Comparison of ENCODE assay signal across 8 cellular contexts in the genomic region with DNA sequence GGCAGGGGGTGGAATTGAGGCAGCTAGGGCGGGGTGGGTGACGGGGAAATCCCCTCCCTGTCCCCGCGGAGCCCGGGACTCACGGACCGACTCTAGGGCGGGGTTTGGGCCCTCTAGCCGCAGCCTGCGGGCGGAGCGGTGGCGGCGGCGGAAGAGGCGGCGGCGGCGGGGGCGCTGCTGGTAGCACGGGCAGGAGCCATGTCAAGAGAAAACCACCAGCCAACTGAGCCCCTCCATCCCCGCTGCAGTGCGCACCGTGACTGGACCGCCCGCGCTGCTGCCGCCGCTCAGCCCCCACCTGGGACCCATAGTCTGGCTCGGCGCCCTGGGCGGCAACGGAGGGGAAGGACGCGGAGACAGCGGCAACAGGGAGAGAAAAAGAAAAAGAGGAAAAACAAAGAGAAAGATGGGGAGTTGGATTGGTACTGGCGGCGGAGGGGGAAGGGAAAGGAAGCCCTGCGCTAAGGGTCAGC. TPM values are rescaled to one million over a fixed set of nuclear protein-coding genes. Genes with fewer than 3 reads are reported as not detected.
DNase-seq lines count a peak whose midpoint lies in the region; ATAC-seq and TF ChIP-seq lines count a peak whose summit lies in the region.

No MANE protein-coding gene starts in this region.

- H3K4me3 ChIP-seq in PC-9: peak overlapping the region; percentile 95
- peak overlapping the region; percentile 94 for H3K4me3 ChIP-seq in fibroblast of the aortic adventitia (ENCODE audit: low read depth, low read length)
- peak overlapping the region; percentile 79 to 98 for H3K4me3 ChIP-seq in neuronal stem cell (ENCODE audit: low read length in 2 of 2)

- no peak overlapping the region for H4K91ac ChIP-seq in neuronal stem cell (ENCODE audit: low read depth, low read length, poor library complexity)

- H3F3A ChIP-seq in PC-9 (ENCODE audit: insufficient read depth, low read depth): peaks cover 27% of the 10 kb centered on the region

- peaks cover 33% of the 10 kb centered on the region for H3K36me3 ChIP-seq in PC-9 (ENCODE audit: low read depth)
- peaks cover 0 to 43% of the 10 kb centered on the region in 2 donors for H3K36me3 ChIP-seq in neuronal stem cell (replicated peaks in 1 of 2; ENCODE audit: control insufficient read depth in 2 of 2, insufficient read depth in 2 of 2, low read length in 2 of 2)

- WGBS in neuronal stem cell (ENCODE audit: extremely low coverage in 2 of 2, insufficient read length in 2 of 2, insufficient replicate concordance in 1 of 2), 2 donors: no CpG with 5 or more reads among the region's 39 CpGs

- H3K4me2 ChIP-seq in PC-9: peak overlapping the region; percentile 99
- peak overlapping the region; percentile 54 for H3K4me2 ChIP-seq in neuronal stem cell (ENCODE audit: insufficient read depth, low read length, poor library complexity, severe bottlenecking)

- H3K27me3 ChIP-seq in PC-9 (ENCODE audit: insufficient read depth, low read depth) (no peaks in the 10 kb centered on the region), neuronal stem cell (ENCODE audit: control insufficient read depth in 3 of 3, insufficient read depth in 3 of 3, low read depth in 1 of 3, low read length in 3 of 3) (no peaks in the 10 kb centered on the region)

- no peak overlapping the region for H2BK12ac ChIP-seq in neuronal stem cell (ENCODE audit: low read length)

- peak overlapping the region; percentile 99 for H3K9ac ChIP-seq in neuronal stem cell (ENCODE audit: low read depth, low read length, poor library complexity)

- peak overlapping the region; percentile 71 for H3K14ac ChIP-seq in neuronal stem cell (ENCODE audit: low read length)

- BruUV-seq in PC-9 (replicated peaks; lab: Mats Ljungman, UMichigan): TSS peak; percentile 60

- H2AFZ ChIP-seq in PC-9 (peak overlapping the region; percentile 73; the same call in 1 of the 2 replicates), neuronal stem cell (ENCODE audit: low read length) (peak overlapping the region; percentile 83)

- H2AK5ac ChIP-seq in neuronal stem cell (ENCODE audit: low read depth, low read length): peak overlapping the region; percentile 97

- ATAC-seq in GM21825 (IDR thresholded peaks at IDR 0.05; ENCODE audit: unreplicated experiment): peak; percentile 20

- H3K27ac ChIP-seq in PC-9 (peak overlapping the region; percentile 93), neuronal stem cell (replicated peaks; ENCODE audit: low read length) (peak overlapping the region; percentile 95), substantia nigra (ENCODE audit: low read depth, low read length, poor library complexity, severe bottlenecking) (peak overlapping the region; percentile 98)

- H3K23ac ChIP-seq in neuronal stem cell (ENCODE audit: low read depth, low read length, poor library complexity): peak overlapping the region; percentile 85

- intact Hi-C loops in PC-9 (cut with micrococcal nuclease; ENCODE audit: unreplicated experiment): loop anchor here (2.0 kb wide), 2 partner anchors 53 to 55 kb away; a partner anchor contains a TSS

- H2BK120ac ChIP-seq in neuronal stem cell (ENCODE audit: low read depth, low read length): no peak overlapping the region

- POLR2A ChIA-PET in PC-9 (lab: Charles Lee; ENCODE audit: unreplicated experiment): interaction anchor here (0.7 kb wide), 1 partner anchor 136 kb away, joined by 19 read pairs; no protein-coding TSS in a partner anchor

- DNase-seq in Ammon's horn (ENCODE audit: low spot score) (peak; percentile 41), PC-9 (peak in 1 of 2 experiments; percentile 32), fibroblast of the aortic adventitia (ENCODE audit: low read depth) (peak; percentile 30), neuronal stem cell (ENCODE audit: low spot score) (peak; percentile 32), substantia nigra (lab: John Stamatoyannopoulos, UW) (peak in 26 of 49 donors; percentile 6 to 74 (median 44)), HuH-7.5 (ENCODE audit: low spot score) (no peak)
- peak; percentile 77 for DNase-seq in activated T-helper 9 cell treated with anti-CD3 and anti-CD28 coated beads, Interleukin-2, amount 50 U/mL, for 16 hours (ENCODE audit: low read depth)

- no peaks in the 10 kb centered on the region for H3K9me2 ChIP-seq in PC-9 (ENCODE audit: insufficient read depth)

- peaks cover 55% of the 10 kb centered on the region for H3K79me2 ChIP-seq in PC-9 (ENCODE audit: low read depth)

- no peak for TF ChIP-seq CTCF in PC-9 (conservative IDR thresholded peaks at IDR 0.05)
- TF ChIP-seq CTCF in fibroblast of the aortic adventitia (IDR thresholded peaks at IDR 0.05; ENCODE audit: insufficient read depth, low read length): no peak

- H3K18ac ChIP-seq in neuronal stem cell (ENCODE audit: low read length): peak overlapping the region; percentile 94

- H4K8ac ChIP-seq in neuronal stem cell (ENCODE audit: low read depth, low read length): no peak overlapping the region

- peaks cover 37% of the 10 kb centered on the region for H4K20me1 ChIP-seq in PC-9 (ENCODE audit: insufficient read depth)

- H2BK15ac ChIP-seq in neuronal stem cell (ENCODE audit: low read length): no peak overlapping the region

- no peaks in the 10 kb centered on the region for H3K79me1 ChIP-seq in neuronal stem cell (ENCODE audit: low read depth, low read length)

- H3K4me1 ChIP-seq in PC-9 (replicated peaks; ENCODE audit: insufficient read depth): peaks cover 45% of the 10 kb centered on the region
- peaks cover 0 to 1% of the 10 kb centered on the region in 2 donors for H3K4me1 ChIP-seq in neuronal stem cell (ENCODE audit: control insufficient read depth in 2 of 2, insufficient read depth in 1 of 2, low read depth in 1 of 2, low read length in 2 of 2)

- CTCF ChIA-PET in PC-9 (lab: Charles Lee): interaction anchor here (0.5 to 0.7 kb wide), 2 partner anchors 103 to 177 kb away, joined by 4 to 13 read pairs; no protein-coding TSS in a partner anchor

- H3K4ac ChIP-seq in neuronal stem cell (ENCODE audit: low read length): peak overlapping the region; percentile 66

- no peaks in the 10 kb centered on the region; the same call in 1 of the 2 replicates for H3K9me3 ChIP-seq in PC-9 (ENCODE audit: insufficient read depth, low read depth)
- H3K9me3 ChIP-seq in neuronal stem cell (replicated peaks in 1 of 2; ENCODE audit: control insufficient read depth in 2 of 2, insufficient read depth in 1 of 2, low read depth in 1 of 2, low read length in 2 of 2): no peaks in the 10 kb centered on the region

- H2BK5ac ChIP-seq in neuronal stem cell (ENCODE audit: low read length): peak overlapping the region; percentile 93

RNA-seq across cellular contexts. Expression of a gene that starts 1.2 kb away (rescaled TPM):
- total RNA-seq in PC-9 (2021) (107 and 128 TPM in 2 replicates), fibroblast of the aortic adventitia (ENCODE audit: low replicate concordance) (121 and 246 TPM in 2 replicates)
- polyA plus RNA-seq in neuronal stem cell (2013, experiment 1 of 2): 51.6 TPM
- 52.1 TPM for polyA plus RNA-seq in neuronal stem cell (2013, experiment 2 of 2)

RNA-seq across cellular contexts. Expression of a gene that starts 53.3 kb away (rescaled TPM):
- 70.9 and 79.2 TPM in 2 replicates for total RNA-seq in PC-9 (2021)
- total RNA-seq in fibroblast of the aortic adventitia (ENCODE audit: low replicate concordance): 10.8 and 12.2 TPM in 2 replicates
- 43.3 TPM for polyA plus RNA-seq in neuronal stem cell (2013, experiment 1 of 2)
- 44.4 TPM for polyA plus RNA-seq in neuronal stem cell (2013, experiment 2 of 2)

RNA-seq across cellular contexts. Expression of a gene that starts 53.5 kb away (rescaled TPM):
- total RNA-seq in PC-9 (2021) (83.0 and 95.8 TPM in 2 replicates), fibroblast of the aortic adventitia (ENCODE audit: low replicate concordance) (29.5 and 44.4 TPM in 2 replicates)
- polyA plus RNA-seq in neuronal stem cell (2013, experiment 1 of 2): 40.1 TPM
- 39.9 TPM for polyA plus RNA-seq in neuronal stem cell (2013, experiment 2 of 2)

RNA-seq across cellular contexts. Expression of a gene that starts 54.6 kb away (rescaled TPM):
- total RNA-seq in PC-9 (2021): 53.1 and 54.8 TPM in 2 replicates
- total RNA-seq in fibroblast of the aortic adventitia (ENCODE audit: low replicate concordance): 17.2 and 41.7 TPM in 2 replicates
- 95.7 TPM for polyA plus RNA-seq in neuronal stem cell (2013, experiment 1 of 2)
- 97.4 TPM for polyA plus RNA-seq in neuronal stem cell (2013, experiment 2 of 2)
